ENCODE assay signal across 19 cellular contexts in genomic region chr18:26424428-26425147, GRCh38.
A peak's percentile ranks its signal among the peaks of the same experiment; 100 is the strongest.
DNase-seq lines count a peak whose midpoint lies in the region; ATAC-seq, FAIRE-seq and TF ChIP-seq lines count a peak whose summit lies in the region.
"Had no signal": no experiment of that assay in that cellular context is flagged by ENCODE, and none has a peak within 500 bp of the region (broad histone marks: within the 10 kb centered on the region; RNA-seq: fewer than 3 reads in every experiment).

No MANE protein-coding gene starts in this region.

- H2BK5ac ChIP-seq in trophoblast cell (ENCODE audit: low read depth, low read length, poor library complexity), result no peak overlapping the region

- H3K27me3 ChIP-seq in GM12878 (replicated peaks in 1 of 2; ENCODE audit: control insufficient read depth in 2 of 2, insufficient read depth in 2 of 2, low read length in 1 of 2) (no peaks in the 10 kb centered on the region), trophoblast cell (ENCODE audit: insufficient read depth, low read length) (no peaks in the 10 kb centered on the region)
- H3K27me3 ChIP-seq: SJSA1 had no signal

- H3K4me1 Mint-ChIP-seq in activated CD8-positive, alpha-beta memory T cell treated with anti-CD3 and anti-CD28 coated beads, Interleukin-2, amount 10 ng/mL, durations not matched to agents 7 days and 5 days, result no peaks in the 10 kb centered on the region
- H3K4me1 Mint-ChIP-seq in HFFc6 (ENCODE audit: low read depth), result peaks cover 15% of the 10 kb centered on the region

- H3K27ac ChIP-seq in GM12878 (ENCODE audit: control insufficient read depth, insufficient read depth) (no peak overlapping the region; the same call in 1 of the 2 replicates), trophoblast cell (ENCODE audit: low read depth, low read length) (no peak overlapping the region), coronary artery (no peak overlapping the region)
- H3K27ac ChIP-seq: 22Rv1, HL-60, SJSA1 had no signal

- RAD21 ChIA-PET in GM12878 (lab: Charles Lee; ENCODE audit: unreplicated experiment), result interaction anchor here (0.6 to 1.4 kb wide), 5 partner anchors 19 to 65 kb away, joined by 3 to 6 read pairs (median 4); no protein-coding TSS in a partner anchor

- H3K9me3 ChIP-seq in GM12878 (replicated peaks; ENCODE audit: control insufficient read depth, insufficient read depth, low read length) (no peaks in the 10 kb centered on the region), trophoblast cell (ENCODE audit: insufficient read depth, low read depth, low read length) (no peaks in the 10 kb centered on the region)
- H3K9me3 ChIP-seq: HAP-1, SJSA1 had no signal

- TF ChIP-seq POLR2A in GM12878 (IDR thresholded peaks at IDR 0.05; ENCODE audit: low read depth, low read length), result no peak

- SMC1A ChIA-PET in GM12878 (lab: Charles Lee; ENCODE audit: uncharacterized antibody, unreplicated experiment), result interaction anchor here (0.7 to 4.0 kb wide), 8 partner anchors 9 to 41 kb away, joined by 3 to 16 read pairs (median 3); no protein-coding TSS in a partner anchor

- TF ChIP-seq CTCF in GM12878 (IDR thresholded peaks at IDR 0.05 in 2 of 3, conservative IDR thresholded peaks at IDR 0.05 in 1 of 3; ENCODE audit: control insufficient read depth in 2 of 3, extremely low read depth in 1 of 3, insufficient read depth in 1 of 3, low read depth in 3 of 3, low read length in 3 of 3), result no peak
- no peak for TF ChIP-seq CTCF in coronary artery (IDR thresholded peaks at IDR 0.05)
- no peak for TF ChIP-seq CTCF in HFFc6 (IDR thresholded peaks at IDR 0.05)

- peak overlapping the region; percentile 62 for H3K4me2 ChIP-seq in GM12878 (ENCODE audit: control insufficient read depth, insufficient read depth)
- no peak overlapping the region for H3K4me2 ChIP-seq in trophoblast cell (ENCODE audit: low read length)

- no peak overlapping the region for H3K27ac Mint-ChIP-seq in activated CD8-positive, alpha-beta memory T cell treated with anti-CD3 and anti-CD28 coated beads, Interleukin-2, amount 10 ng/mL, durations not matched to agents 7 days and 5 days
- H3K27ac Mint-ChIP-seq in HFFc6, result no peak overlapping the region
- H3K27ac Mint-ChIP-seq: CD8-positive, alpha-beta T cell had no signal

- DNase-seq in activated CD8-positive, alpha-beta memory T cell treated with anti-CD3 and anti-CD28 coated beads for 24 hours, result peak; percentile 1
- DNase-seq in activated CD8-positive, alpha-beta memory T cell treated with anti-CD3 and anti-CD28 coated beads, Interleukin-2, amount 10 ng/mL, durations not matched to agents 7 days and 5 days, result no peak
- no peak for DNase-seq in GM12878 (ENCODE audit: low read depth, low spot score)
- peak; percentile 27 to 70 for DNase-seq in trophoblast cell
- DNase-seq in coronary artery (ENCODE audit: low spot score), result no peak
- DNase-seq in HFFc6, result no peak
- no peak for DNase-seq in DMS53 (lab: John Stamatoyannopoulos, UW)
- DNase-seq: CD8-positive, alpha-beta T cell; NCI-H1048; NCI-H146; NCI-H69; PC-3; SW 1271 had no signal

- no peak for TF ChIP-seq EP300 in GM12878 (IDR thresholded peaks at IDR 0.05; ENCODE audit: borderline replicate concordance in 1 of 2, control insufficient read depth in 1 of 2, low read depth in 2 of 2, low read length in 2 of 2)

- no peak overlapping the region for H4K91ac ChIP-seq in trophoblast cell (ENCODE audit: low read depth, low read length)

- BruUV-seq in GM12878 (replicated peaks; lab: Mats Ljungman, UMichigan), result no TSS peak

- H3K4me3 Mint-ChIP-seq in activated CD8-positive, alpha-beta memory T cell treated with anti-CD3 and anti-CD28 coated beads, Interleukin-2, amount 10 ng/mL, durations not matched to agents 7 days and 5 days, result no peak overlapping the region
- H3K4me3 Mint-ChIP-seq in HFFc6, result no peak overlapping the region
- H3K4me3 Mint-ChIP-seq: CD8-positive, alpha-beta T cell had no signal

- H2BK12ac ChIP-seq in trophoblast cell (ENCODE audit: low read length), result no peak overlapping the region

- H2BK120ac ChIP-seq in trophoblast cell (ENCODE audit: insufficient read depth, low read length, poor library complexity), result no peak overlapping the region

- intact Hi-C loops in GM12878 (cut with micrococcal nuclease; ENCODE audit: unreplicated experiment), result no loop called here

- H2AFZ ChIP-seq in GM12878 (ENCODE audit: control insufficient read depth, low read depth, low read length), result no peak overlapping the region; the same call in 1 of the 2 replicates
- no peak overlapping the region for H2AFZ ChIP-seq in trophoblast cell (ENCODE audit: insufficient read depth, low read length, poor library complexity)

- H3K14ac ChIP-seq in trophoblast cell (ENCODE audit: low read length), result no peak overlapping the region

- no peaks in the 10 kb centered on the region for H3K79me2 ChIP-seq in GM12878 (ENCODE audit: control insufficient read depth, insufficient read depth, low read length)
- no peaks in the 10 kb centered on the region for H3K79me2 ChIP-seq in trophoblast cell (ENCODE audit: control insufficient read depth, insufficient read depth, low read length, poor library complexity)

- no peaks in the 10 kb centered on the region for H4K20me1 ChIP-seq in GM12878 (ENCODE audit: control insufficient read depth, insufficient read depth)

- no peaks in the 10 kb centered on the region for H3K27me3 Mint-ChIP-seq in activated CD8-positive, alpha-beta memory T cell treated with anti-CD3 and anti-CD28 coated beads, Interleukin-2, amount 10 ng/mL, durations not matched to agents 7 days and 5 days
- peaks cover 3% of the 10 kb centered on the region for H3K27me3 Mint-ChIP-seq in HFFc6 (ENCODE audit: insufficient read depth)

- H3K36me3 ChIP-seq in GM12878 (ENCODE audit: control insufficient read depth in 2 of 2, insufficient read depth in 2 of 2, low read length in 1 of 2) (no peaks in the 10 kb centered on the region), trophoblast cell (ENCODE audit: control insufficient read depth in 1 of 2, insufficient read depth in 2 of 2, low read length in 2 of 2) (no peaks in the 10 kb centered on the region)
- H3K36me3 ChIP-seq: HAP-1, SJSA1 had no signal

- CTCF ChIA-PET in activated CD8-positive, alpha-beta memory T cell treated with anti-CD3 and anti-CD28 coated beads, Interleukin-2, amount 10 ng/mL, durations not matched to agents 7 days and 5 days (lab: Charles Lee), result no interaction called here
- CTCF ChIA-PET in GM12878 (lab: Yijun Ruan, JAX), result interaction anchor here (0.6 to 3.4 kb wide), 5 partner anchors 16 to 449 kb away, joined by 3 to 14 read pairs (median 4); no protein-coding TSS in a partner anchor

- WGBS in GM12878 (ENCODE audit: insufficient coverage, insufficient replicate concordance, low lambda C conversion rate, missing lambda C conversion rate), result 58% methylated on average over 4 of the region's 4 CpGs
- WGBS in trophoblast cell (ENCODE audit: extremely low coverage, insufficient coverage, insufficient read length), result no CpG with 5 or more reads among the region's 4 CpGs

- no peak overlapping the region for H2AK5ac ChIP-seq in trophoblast cell (ENCODE audit: low read length)

- no peak overlapping the region for H3K18ac ChIP-seq in trophoblast cell (ENCODE audit: low read length)

- no peak overlapping the region for H4K8ac ChIP-seq in trophoblast cell (ENCODE audit: low read depth, low read length)

- no peaks in the 10 kb centered on the region for H3K36me3 Mint-ChIP-seq in activated CD8-positive, alpha-beta memory T cell treated with anti-CD3 and anti-CD28 coated beads, Interleukin-2, amount 10 ng/mL, durations not matched to agents 7 days and 5 days
- H3K36me3 Mint-ChIP-seq in HFFc6 (ENCODE audit: low read depth), result no peaks in the 10 kb centered on the region
- H3K36me3 Mint-ChIP-seq: CD8-positive, alpha-beta T cell had no signal

- no peak for TF ChIP-seq RAD21 in GM12878 (IDR thresholded peaks at IDR 0.05; ENCODE audit: insufficient read depth, low read depth, low read length)

- POLR2A ChIA-PET in GM12878 (lab: Charles Lee), result interaction anchor here (1.3 kb wide), 1 partner anchor 34 kb away, joined by 4 read pairs; no protein-coding TSS in a partner anchor

- no peak for ATAC-seq in activated CD8-positive, alpha-beta memory T cell treated with anti-CD3 and anti-CD28 coated beads, Interleukin-2, amount 10 ng/mL, durations not matched to agents 7 days and 5 days
- ATAC-seq in GM21390 (IDR thresholded peaks at IDR 0.05; ENCODE audit: unreplicated experiment) (peak; percentile 40), GM12878 (no peak; the same call in 1 of the 3 replicates)
- ATAC-seq: CD8-positive, alpha-beta T cell; K562; PC-3 had no signal

- H3K4ac ChIP-seq in trophoblast cell (ENCODE audit: low read depth, low read length), result no peak overlapping the region

- H3K9ac ChIP-seq in GM12878 (ENCODE audit: control insufficient read depth, insufficient read depth, low read length) (no peak overlapping the region), trophoblast cell (ENCODE audit: low read length) (no peak overlapping the region)

- H3K23ac ChIP-seq in trophoblast cell (ENCODE audit: low read length), result no peak overlapping the region

- in situ Hi-C loops in GM12878 (cut with MboI), result loop anchor here (25.0 kb wide), 1 partner anchor 563 kb away; no protein-coding TSS in a partner anchor

- peaks cover 34% of the 10 kb centered on the region for H3K4me1 ChIP-seq in GM12878 (ENCODE audit: control insufficient read depth, insufficient read depth, low read length)
- peaks cover 5 to 7% of the 10 kb centered on the region in 2 experiments for H3K4me1 ChIP-seq in trophoblast cell (ENCODE audit: control insufficient read depth in 1 of 2, insufficient read depth in 2 of 2, low read length in 2 of 2)
- H3K4me1 ChIP-seq: HAP-1, SJSA1 had no signal

- no peaks in the 10 kb centered on the region for H3K9me3 Mint-ChIP-seq in activated CD8-positive, alpha-beta memory T cell treated with anti-CD3 and anti-CD28 coated beads, Interleukin-2, amount 10 ng/mL, durations not matched to agents 7 days and 5 days (ENCODE audit: low read depth)
- no peaks in the 10 kb centered on the region for H3K9me3 Mint-ChIP-seq in HFFc6
- H3K9me3 Mint-ChIP-seq: CD8-positive, alpha-beta T cell had no signal

- no peak overlapping the region for H4K12ac ChIP-seq in trophoblast cell (ENCODE audit: low read depth, low read length)

- FAIRE-seq in GM12878 (lab: Jason Lieb, UNC), result peak; percentile 65

- H3K4me3 ChIP-seq in GM12878 (no peak overlapping the region), trophoblast cell (ENCODE audit: low read depth, low read length) (no peak overlapping the region), coronary artery (no peak overlapping the region)
- H3K4me3 ChIP-seq: HAP-1, K562, SJSA1 had no signal

- no peaks in the 10 kb centered on the region for H3K79me1 ChIP-seq in trophoblast cell (ENCODE audit: low read length)

TF ChIP-seq in GM12878, 131 proteins besides CTCF, POLR2A, EP300 and RAD21 (continues in another document):
- TF ChIP-seq NRF1 (conservative IDR thresholded peaks at IDR 0.05; ENCODE audit: low read depth, low read length) (no peak), POU2F2 (IDR thresholded peaks at IDR 0.05; ENCODE audit: borderline replicate concordance, low read depth, low read length) (no peak), GABPA (IDR thresholded peaks at IDR 0.05; ENCODE audit: low read depth) (no peak)

Comparison
In these comparisons a context has a peak if more than half of its experiments do, and no peak if none do; other contexts are left out.
1. DNase-seq: peak in activated CD8-positive, alpha-beta memory T cell treated with anti-CD3 and anti-CD28 coated beads for 24 hours (single experiment) and trophoblast cell (2 of 2); none in activated CD8-positive, alpha-beta memory T cell treated with anti-CD3 and anti-CD28 coated beads, Interleukin-2, amount 10 ng/mL, durations not matched to agents 7 days and 5 days (single experiment), GM12878 (single experiment), coronary artery (single experiment), HFFc6 (single experiment) and DMS53 (single experiment).